In the genomic region with DNA sequence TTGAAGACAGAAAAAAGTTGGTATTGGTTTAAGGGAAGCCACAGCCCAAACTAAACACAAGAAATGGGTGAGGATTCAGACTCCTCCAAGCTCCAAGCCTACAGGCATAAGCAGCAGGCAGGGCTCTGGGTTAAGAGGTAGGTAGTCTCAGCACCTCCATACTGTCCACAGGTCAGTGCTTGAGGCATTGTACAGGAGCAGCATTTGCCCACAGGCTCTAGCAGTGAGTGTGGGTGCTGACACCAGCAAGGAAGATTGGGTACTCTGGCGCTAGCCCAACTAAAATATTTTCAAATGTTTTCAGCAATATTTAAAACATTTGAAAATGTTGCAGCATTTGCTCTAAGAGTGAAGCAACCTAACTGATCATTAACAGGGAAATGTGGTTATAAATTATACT, we compare ENCODE assay signal across 10 cellular contexts. TPM values are rescaled to one million over a fixed set of nuclear protein-coding genes. Genes with fewer than 3 reads are reported as not detected.
DNase-seq lines count a peak whose midpoint lies in the region; ATAC-seq and TF ChIP-seq lines count a peak whose summit lies in the region.
"Had no signal": no experiment of that assay in that cellular context is flagged by ENCODE, and none has a peak within 500 bp of the region (broad histone marks: within the 10 kb centered on the region; RNA-seq: fewer than 3 reads in every experiment).

No MANE protein-coding gene starts in this region.

- TF ChIP-seq CTCF in CD4-positive, alpha-beta T cell (IDR thresholded peaks at IDR 0.05) = no peak
- TF ChIP-seq CTCF in esophagus squamous epithelium (IDR thresholded peaks at IDR 0.05) (no peak), parathyroid adenoma (IDR thresholded peaks at IDR 0.05) (no peak)

- 60 to 82% methylated on average over 1 of the region's 1 CpG for WGBS in esophagus squamous epithelium, 2 donors

- peak overlapping the region; percentile 44 for H3K27ac ChIP-seq in CD4-positive, alpha-beta T cell (ENCODE audit: low read depth, low read length)
- peak overlapping the region; percentile 48; the same call in 1 of the 2 replicates for H3K27ac ChIP-seq in SK-N-MC
- H3K27ac ChIP-seq in esophagus squamous epithelium = peak overlapping the region in 3 of 4 donors; percentile 2 to 67 (median 22)
- peak overlapping the region; percentile 3 for H3K27ac ChIP-seq in parathyroid adenoma

- H3K27me3 Mint-ChIP-seq in CD4-positive, alpha-beta T cell = no peaks in the 10 kb centered on the region

- POLR2A ChIA-PET in CD4-positive, alpha-beta T cell (lab: Charles Lee) = interaction anchor here (1.2 kb wide), 1 partner anchor 234 kb away, joined by 3 read pairs; no protein-coding TSS in a partner anchor

- CTCF ChIA-PET in CD4-positive, alpha-beta T cell (lab: Charles Lee) = no interaction called here

- H3K79me2 ChIP-seq in parathyroid adenoma = peaks cover 13% of the 10 kb centered on the region

- H3K36me3 Mint-ChIP-seq in CD4-positive, alpha-beta T cell (ENCODE audit: low read depth) = no peaks in the 10 kb centered on the region

- no peak overlapping the region for H3K4me2 ChIP-seq in parathyroid adenoma (ENCODE audit: low read length)

- H3K9ac ChIP-seq in SK-N-MC (ENCODE audit: insufficient read length) (no peak overlapping the region), parathyroid adenoma (no peak overlapping the region)

- peak overlapping the region; percentile 94 for H3K27ac Mint-ChIP-seq in CD4-positive, alpha-beta T cell

- no peak for DNase-seq in CD4-positive, alpha-beta T cell
- DNase-seq in SK-N-MC (ENCODE audit: low read depth, low spot score) (no peak), esophagus squamous epithelium (lab: John Stamatoyannopoulos, UW) (no peak), NCI-H2029 (lab: John Stamatoyannopoulos, UW) (no peak), DMS153 treated with DMSO at 0.1 percent for 48 hours (lab: John Stamatoyannopoulos, UW; ENCODE audit: unreplicated experiment) (no peak), GF-D8 (lab: John Stamatoyannopoulos, UW) (no peak)
- no peak for DNase-seq in activated CD4-positive, alpha-beta T cell treated with anti-CD3 and anti-CD28 coated beads, Interleukin-2, amount 50 U/mL, for 4 hours
- DNase-seq: activated effector memory CD4-positive, alpha-beta T cell treated with Interleukin-2 at 50 U/mL for 16 hours; NCI-H446 had no signal

- H3K27me3 ChIP-seq in CD4-positive, alpha-beta T cell (ENCODE audit: control insufficient read depth, insufficient read depth, low read length) = no peaks in the 10 kb centered on the region
- H3K27me3 ChIP-seq in esophagus squamous epithelium (no peaks in the 10 kb centered on the region), parathyroid adenoma (ENCODE audit: control insufficient read depth, insufficient read depth, low read length) (no peaks in the 10 kb centered on the region)

- H3K9me3 ChIP-seq in CD4-positive, alpha-beta T cell (ENCODE audit: control insufficient read depth, low read length) = no peaks in the 10 kb centered on the region
- H3K9me3 ChIP-seq in SK-N-MC (ENCODE audit: low read depth, low read length) (no peaks in the 10 kb centered on the region), esophagus squamous epithelium (no peaks in the 10 kb centered on the region), parathyroid adenoma (ENCODE audit: control insufficient read depth, low read length) (no peaks in the 10 kb centered on the region)

- H3K4me1 ChIP-seq in esophagus squamous epithelium = peaks cover 0 to 50% (median 12%) of the 10 kb centered on the region in 3 donors
- peaks cover 3% of the 10 kb centered on the region for H3K4me1 ChIP-seq in parathyroid adenoma

- intact Hi-C loops in CD4-positive, alpha-beta T cell (cut with DNase I, micrococcal nuclease) = loop anchor here (2.0 to 5.0 kb wide), 2 partner anchors 33 to 35 kb away; a partner anchor contains a TSS
- intact Hi-C loops in esophagus squamous epithelium (cut with DNase I) = no loop called here

- H3K9me3 Mint-ChIP-seq in CD4-positive, alpha-beta T cell = no peaks in the 10 kb centered on the region

- H3K4me3 ChIP-seq in SK-N-MC (no peak overlapping the region), esophagus squamous epithelium (no peak overlapping the region), parathyroid adenoma (ENCODE audit: low read depth, low read length) (no peak overlapping the region)

- ATAC-seq in CD4-positive, alpha-beta T cell (ENCODE audit: poor library complexity) = no peak

- no peaks in the 10 kb centered on the region for H3K36me3 ChIP-seq in SK-N-MC (ENCODE audit: insufficient read depth, low read length)
- no peaks in the 10 kb centered on the region for H3K36me3 ChIP-seq in esophagus squamous epithelium
- no peaks in the 10 kb centered on the region for H3K36me3 ChIP-seq in parathyroid adenoma (ENCODE audit: control insufficient read depth, insufficient read depth, low read length)

- peaks cover 35% of the 10 kb centered on the region for H3K4me1 Mint-ChIP-seq in CD4-positive, alpha-beta T cell (ENCODE audit: low read depth)

- H3K4me3 Mint-ChIP-seq in CD4-positive, alpha-beta T cell = peak overlapping the region; percentile 21

- no peak overlapping the region for H2AFZ ChIP-seq in parathyroid adenoma

- TF ChIP-seq POLR2A in esophagus squamous epithelium (IDR thresholded peaks at IDR 0.05) = no peak

RNA-seq across cellular contexts. Expression of a gene that starts 33.1 kb away (rescaled TPM):
- under 1 TPM; 0.44 to 0.61 TPM for total RNA-seq in CD4-positive, alpha-beta T cell
- total RNA-seq in esophagus squamous epithelium = 10 to 100 TPM in 2 of 4 donors, 1 to 10 TPM in 2; 1.7 to 72.1 (median 14.4) TPM
